In genomic region chr3:89679686-89680085, GRCh38 we compare ENCODE assay signal across 11 cellular contexts.
"Had no signal": no experiment of that assay in that cellular context is flagged by ENCODE, and none has a peak within 500 bp of the region (broad histone marks: within the 10 kb centered on the region; RNA-seq: fewer than 3 reads in every experiment).

No MANE protein-coding gene starts in this region.

- H2AFZ ChIP-seq: GM23248, GM23338 had no signal

- ATAC-seq: GM23338, HCT116 had no signal

- H3K36me3 ChIP-seq: HAP-1 had no signal

- H3K4me3 ChIP-seq: GM23248, GM23338, HAP-1 had no signal

- H3K9ac ChIP-seq: GM23248 had no signal

- DNase-seq: GM23248, GOT3, H7, H9, HCEC 1CT, HFFc6 had no signal

- FAIRE-seq: H1, H54 had no signal

- H3K27ac ChIP-seq: GM23248 had no signal

- H3K4me2 ChIP-seq: GM23338 had no signal

- H3K9me3 ChIP-seq: HAP-1 had no signal
